ENCODE assay signal across 15 cellular contexts in the genomic region with DNA sequence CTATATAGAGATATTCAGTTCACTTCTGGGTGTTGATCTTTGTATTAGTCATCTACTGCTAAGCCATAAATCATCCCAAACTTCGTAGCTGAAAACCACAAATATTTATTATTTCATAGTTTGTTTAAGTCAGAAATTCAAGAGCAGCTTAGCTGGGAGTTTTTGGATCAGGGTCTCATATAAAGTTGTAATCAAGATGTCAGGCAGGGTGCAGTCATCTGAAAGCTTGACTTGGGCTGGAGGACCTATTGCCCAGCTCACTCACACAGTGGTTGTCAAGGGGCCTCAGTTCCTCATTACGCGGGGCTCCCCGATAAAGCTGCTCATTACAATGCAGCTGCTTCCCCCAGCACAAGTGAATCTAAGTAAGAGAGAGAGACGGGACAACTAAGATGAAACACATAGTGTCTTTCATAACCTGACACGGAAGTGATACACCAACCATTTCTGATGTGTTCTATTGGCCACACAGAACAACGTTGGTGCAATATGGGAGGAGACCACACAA. TPM values are rescaled to one million over a fixed set of nuclear protein-coding genes. Genes with fewer than 3 reads are reported as not detected.
DNase-seq lines count a peak whose midpoint lies in the region; ATAC-seq and TF ChIP-seq lines count a peak whose summit lies in the region.
"Had no signal": no experiment of that assay in that cellular context is flagged by ENCODE, and none has a peak within 500 bp of the region (broad histone marks: within the 10 kb centered on the region; RNA-seq: fewer than 3 reads in every experiment).

No MANE protein-coding gene starts in this region.

- TF ChIP-seq CTCF in AG04449 (IDR thresholded peaks at IDR 0.05; ENCODE audit: insufficient read depth, low read length, missing control alignments) = no peak
- TF ChIP-seq CTCF in astrocyte of the spinal cord (IDR thresholded peaks at IDR 0.05; ENCODE audit: low read depth, low read length) = no peak
- no peak for TF ChIP-seq CTCF in GM13976 (IDR thresholded peaks at IDR 0.05; ENCODE audit: borderline replicate concordance, control extremely low read depth, extremely low read depth, insufficient read depth, missing control alignments)

- DNase-seq in AG04449 (ENCODE audit: low read depth, low spot score) (peak; percentile 79), M059J (ENCODE audit: low read depth) (peak; percentile 73), astrocyte of the spinal cord (ENCODE audit: low read depth, low spot score) (peak; percentile 86), hepatic stellate cell (ENCODE audit: low spot score) (peak; percentile 30), GM13976 (ENCODE audit: low spot score) (no peak), T-helper 9 cell (no peak), NCI-H526 (lab: John Stamatoyannopoulos, UW) (no peak)
- DNase-seq: activated naive CD4-positive, alpha-beta T cell treated with anti-CD3 and anti-CD28 coated beads for 36 hours; cortex of kidney; DMS79; head of caudate nucleus; left ventricle myocardium inferior; T1000; trophoblast cell had no signal

- CTCF ChIA-PET in AG04449 (lab: Yijun Ruan, JAX) = interaction anchor here (0.8 to 1.9 kb wide), 3 partner anchors 10 to 77 kb away, joined by 3 to 8 read pairs (median 6); no protein-coding TSS in a partner anchor

- H3K4me3 ChIP-seq in AG04449 (ENCODE audit: low read depth, low read length) = no peak overlapping the region
- no peak overlapping the region for H3K4me3 ChIP-seq in astrocyte of the spinal cord (ENCODE audit: low read depth, low read length)
- H3K4me3 ChIP-seq: left ventricle myocardium inferior had no signal

- POLR2A ChIA-PET in AG04449 (lab: Yijun Ruan, JAX) = interaction anchor here (0.8 to 1.4 kb wide), 5 partner anchors 10 to 208 kb away, joined by 3 to 14 read pairs (median 4); partner anchors contain the start of gene PPP1R3C

- ATAC-seq in GM18909 (IDR thresholded peaks at IDR 0.05; ENCODE audit: poor library complexity, unreplicated experiment) = no peak

- in situ Hi-C loops in astrocyte of the spinal cord (cut with HindIII; ENCODE audit: low sequenced_read_pairs) = no loop called here
- in situ Hi-C loops in GM13976 (cut with MboI; ENCODE audit: low sequenced_read_pairs, unreplicated experiment) = no loop called here

RNA-seq across cellular contexts. Expression of gene PPP1R3C, which starts 15.7 kb away (rescaled TPM):
- total RNA-seq in M059J (2014; rRNA removed; shearing (Covaris generic)) = 15.9 and 18.1 TPM in 2 replicates

Comparison
In these comparisons a context has a peak if more than half of its experiments do, and no peak if none do; other contexts are left out.
1. DNase-seq: peak in AG04449 (single experiment), M059J (single experiment), astrocyte of the spinal cord (single experiment) and hepatic stellate cell (single experiment); none in GM13976 (single experiment), T-helper 9 cell (single experiment) and NCI-H526 (0 of 2).